ENCODE assay signal across 18 cellular contexts in the genomic region with DNA sequence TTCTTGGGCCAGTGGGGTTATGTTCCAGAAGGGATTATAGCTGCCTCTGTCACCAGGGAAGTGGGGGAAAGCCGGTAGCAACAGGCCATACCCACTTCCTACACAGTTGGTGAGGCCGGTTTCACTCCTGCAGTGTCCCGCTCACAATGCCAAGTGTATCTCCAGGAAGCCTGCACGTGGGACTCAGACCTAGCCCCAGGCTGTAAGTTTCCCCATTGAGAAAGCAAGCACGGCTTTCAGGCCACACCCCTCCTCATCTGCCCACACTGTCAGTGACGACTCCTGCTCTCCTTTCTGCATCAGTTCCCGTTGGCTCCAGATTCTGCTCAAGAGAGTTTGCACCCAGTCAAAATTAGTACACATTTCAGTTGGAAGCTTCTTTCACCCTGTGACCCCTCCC. TPM values are rescaled to one million over a fixed set of nuclear protein-coding genes. Genes with fewer than 3 reads are reported as not detected.
A peak's percentile ranks its signal among the peaks of the same experiment; 100 is the strongest.
DNase-seq lines count a peak whose midpoint lies in the region; ATAC-seq and TF ChIP-seq lines count a peak whose summit lies in the region.
"Had no signal": no experiment of that assay in that cellular context is flagged by ENCODE, and none has a peak within 500 bp of the region (broad histone marks: within the 10 kb centered on the region; RNA-seq: fewer than 3 reads in every experiment).

No MANE protein-coding gene starts in this region.

- TF ChIP-seq CTCF in WTC11 (IDR thresholded peaks at IDR 0.05) (no peak), testis (IDR thresholded peaks at IDR 0.05) (no peak)

- H3K9me3 ChIP-seq in effector memory CD4-positive, alpha-beta T cell (ENCODE audit: control insufficient read depth, low read length), result no peaks in the 10 kb centered on the region
- H3K9me3 ChIP-seq in testis, result no peaks in the 10 kb centered on the region

- intact Hi-C loops in testis (cut with DNase I; ENCODE audit: low total_unique reads), result no loop called here

- WGBS in testis, 2 donors, result 72 to 80% methylated on average over 7 of the region's 7 CpGs

- H3K36me3 Mint-ChIP-seq in WTC11, result no peaks in the 10 kb centered on the region
- no peaks in the 10 kb centered on the region for H3K36me3 Mint-ChIP-seq in stimulated activated memory B cell treated with anti-CD40 and anti-IgM and Interleukin-4, amounts not matched to agents 10 μg/mL and 1 μg/mL and 100 μg/mL, for 72 hours
- H3K36me3 Mint-ChIP-seq: CD4-positive, CD25-positive, alpha-beta regulatory T cell had no signal

- no peaks in the 10 kb centered on the region for H3K27me3 ChIP-seq in effector memory CD4-positive, alpha-beta T cell (replicated peaks; ENCODE audit: control insufficient read depth, insufficient read depth, low read length, poor library complexity, severe bottlenecking)
- no peaks in the 10 kb centered on the region for H3K27me3 ChIP-seq in testis

- no peak for TF ChIP-seq POLR2A in testis (IDR thresholded peaks at IDR 0.05)

- no peaks in the 10 kb centered on the region for H3K9me3 Mint-ChIP-seq in WTC11
- H3K9me3 Mint-ChIP-seq in stimulated activated memory B cell treated with anti-CD40 and anti-IgM and Interleukin-4, amounts not matched to agents 10 μg/mL and 1 μg/mL and 100 μg/mL, for 72 hours, result peaks cover 3% of the 10 kb centered on the region

- H3K4me3 Mint-ChIP-seq in WTC11, result no peak overlapping the region
- no peak overlapping the region for H3K4me3 Mint-ChIP-seq in stimulated activated memory B cell treated with anti-CD40 and anti-IgM and Interleukin-4, amounts not matched to agents 10 μg/mL and 1 μg/mL and 100 μg/mL, for 72 hours
- H3K4me3 Mint-ChIP-seq: activated CD8-positive, alpha-beta T cell treated with anti-CD3 and anti-CD28 coated beads, Interleukin-2, amount 10 ng/mL, durations not matched to agents 7 days and 5 days; CD4-positive, CD25-positive, alpha-beta regulatory T cell; neural crest cell; stimulated activated naive CD8-positive, alpha-beta T cell treated with anti-CD3 and anti-CD28 coated beads, Interleukin-15, Interleukin-2, amounts not matched to agents 100 ng/mL and 50 ng/mL, for 24 hours had no signal

- DNase-seq in WTC11 (ENCODE audit: low spot score) (no peak), UCSD-AML1 (lab: John Stamatoyannopoulos, UW; ENCODE audit: unreplicated experiment) (no peak), testis (no peak)
- DNase-seq in effector memory CD4-positive, alpha-beta T cell, result no peak
- DNase-seq: activated CD8-positive, alpha-beta T cell treated with anti-CD3 and anti-CD28 coated beads, Interleukin-2, amount 10 ng/mL, durations not matched to agents 7 days and 5 days; activated effector memory CD4-positive, alpha-beta T cell treated with Interleukin-2 at 50 U/mL for 16 hours; CD4-positive, CD25-positive, alpha-beta regulatory T cell; dermis blood vessel endothelial cell; NCI-H1930; NCI-H82; SHP77; T1000 had no signal

- CTCF ChIA-PET in WTC11 (lab: Charles Lee), result interaction anchor here (1.9 to 3.8 kb wide), 2 partner anchors 12 to 43 kb away, joined by 7 to 19 read pairs; no protein-coding TSS in a partner anchor

- POLR2A ChIA-PET in WTC11 (lab: Charles Lee), result no interaction called here

- H3K4me1 ChIP-seq in effector memory CD4-positive, alpha-beta T cell (ENCODE audit: control insufficient read depth, insufficient read depth, low read length, poor library complexity, severe bottlenecking), result no peaks in the 10 kb centered on the region
- no peaks in the 10 kb centered on the region for H3K4me1 ChIP-seq in testis

- H3K4me3 ChIP-seq in effector memory CD4-positive, alpha-beta T cell (ENCODE audit: insufficient read depth, low read depth, low read length, poor library complexity, severe bottlenecking), result no peak overlapping the region
- H3K4me3 ChIP-seq in testis, result no peak overlapping the region
- H3K4me3 ChIP-seq: K562 had no signal

- ATAC-seq in GM19035 (IDR thresholded peaks at IDR 0.05; ENCODE audit: unreplicated experiment) (peak; percentile 51), HG03432 (IDR thresholded peaks at IDR 0.05; ENCODE audit: unreplicated experiment) (peak; percentile 71), WTC11 (peak; percentile 73)
- peak; percentile 12 for ATAC-seq in stimulated activated memory B cell treated with anti-CD40 and anti-IgM and Interleukin-4, amounts not matched to agents 10 μg/mL and 1 μg/mL and 100 μg/mL, for 72 hours
- ATAC-seq: activated CD8-positive, alpha-beta T cell treated with anti-CD3 and anti-CD28 coated beads, Interleukin-2, amount 10 ng/mL, durations not matched to agents 7 days and 5 days; K562 had no signal

- no peaks in the 10 kb centered on the region for H3K27me3 Mint-ChIP-seq in WTC11 (ENCODE audit: low read depth)
- H3K27me3 Mint-ChIP-seq in stimulated activated memory B cell treated with anti-CD40 and anti-IgM and Interleukin-4, amounts not matched to agents 10 μg/mL and 1 μg/mL and 100 μg/mL, for 72 hours, result peaks cover 25% of the 10 kb centered on the region
- H3K27me3 Mint-ChIP-seq: stimulated activated naive CD8-positive, alpha-beta T cell treated with anti-CD3 and anti-CD28 coated beads, Interleukin-15, Interleukin-2, amounts not matched to agents 100 ng/mL and 50 ng/mL, for 24 hours had no signal

- H3K27ac Mint-ChIP-seq in WTC11, result no peak overlapping the region
- no peak overlapping the region for H3K27ac Mint-ChIP-seq in stimulated activated memory B cell treated with anti-CD40 and anti-IgM and Interleukin-4, amounts not matched to agents 10 μg/mL and 1 μg/mL and 100 μg/mL, for 72 hours
- H3K27ac Mint-ChIP-seq: activated CD8-positive, alpha-beta T cell treated with anti-CD3 and anti-CD28 coated beads, Interleukin-2, amount 10 ng/mL, durations not matched to agents 7 days and 5 days; stimulated activated naive CD8-positive, alpha-beta T cell treated with anti-CD3 and anti-CD28 coated beads, Interleukin-15, Interleukin-2, amounts not matched to agents 100 ng/mL and 50 ng/mL, for 24 hours had no signal

- no peaks in the 10 kb centered on the region for H3K36me3 ChIP-seq in effector memory CD4-positive, alpha-beta T cell (ENCODE audit: control insufficient read depth, insufficient read depth, low read length)
- no peaks in the 10 kb centered on the region for H3K36me3 ChIP-seq in testis (ENCODE audit: low read depth, missing control alignments)

- H3K27ac ChIP-seq in effector memory CD4-positive, alpha-beta T cell (ENCODE audit: insufficient read depth, low read length, poor library complexity, severe bottlenecking), result no peak overlapping the region
- no peak overlapping the region for H3K27ac ChIP-seq in testis

- peaks cover 8% of the 10 kb centered on the region; the same call in 1 of the 2 replicates for H3K4me1 Mint-ChIP-seq in WTC11
- no peaks in the 10 kb centered on the region for H3K4me1 Mint-ChIP-seq in stimulated activated memory B cell treated with anti-CD40 and anti-IgM and Interleukin-4, amounts not matched to agents 10 μg/mL and 1 μg/mL and 100 μg/mL, for 72 hours
- H3K4me1 Mint-ChIP-seq: CD4-positive, CD25-positive, alpha-beta regulatory T cell; neural crest cell had no signal

TF ChIP-seq in WTC11, 78 proteins besides CTCF, POLR2A, EP300 and RAD21:
- TF ChIP-seq SMAD3 (CRISPR knock-in tag; IDR thresholded peaks at IDR 0.05; ENCODE audit: borderline replicate concordance), result no peak
- TF ChIP-seq, protein P1, sequence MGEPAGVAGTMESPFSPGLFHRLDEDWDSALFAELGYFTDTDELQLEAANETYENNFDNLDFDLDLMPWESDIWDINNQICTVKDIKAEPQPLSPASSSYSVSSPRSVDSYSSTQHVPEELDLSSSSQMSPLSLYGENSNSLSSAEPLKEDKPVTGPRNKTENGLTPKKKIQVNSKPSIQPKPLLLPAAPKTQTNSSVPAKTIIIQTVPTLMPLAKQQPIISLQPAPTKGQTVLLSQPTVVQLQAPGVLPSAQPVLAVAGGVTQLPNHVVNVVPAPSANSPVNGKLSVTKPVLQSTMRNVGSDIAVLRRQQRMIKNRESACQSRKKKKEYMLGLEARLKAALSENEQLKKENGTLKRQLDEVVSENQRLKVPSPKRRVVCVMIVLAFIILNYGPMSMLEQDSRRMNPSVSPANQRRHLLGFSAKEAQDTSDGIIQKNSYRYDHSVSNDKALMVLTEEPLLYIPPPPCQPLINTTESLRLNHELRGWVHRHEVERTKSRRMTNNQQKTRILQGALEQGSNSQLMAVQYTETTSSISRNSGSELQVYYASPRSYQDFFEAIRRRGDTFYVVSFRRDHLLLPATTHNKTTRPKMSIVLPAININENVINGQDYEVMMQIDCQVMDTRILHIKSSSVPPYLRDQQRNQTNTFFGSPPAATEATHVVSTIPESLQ (CRISPR knock-in tag; IDR thresholded peaks at IDR 0.05), result no peak
- no peak for TF ChIP-seq GTF2I (CRISPR knock-in tag; conservative IDR thresholded peaks at IDR 0.05)
- TF ChIP-seq ZNF423 (CRISPR knock-in tag; IDR thresholded peaks at IDR 0.05), result no peak
- TF ChIP-seq, protein P2, sequence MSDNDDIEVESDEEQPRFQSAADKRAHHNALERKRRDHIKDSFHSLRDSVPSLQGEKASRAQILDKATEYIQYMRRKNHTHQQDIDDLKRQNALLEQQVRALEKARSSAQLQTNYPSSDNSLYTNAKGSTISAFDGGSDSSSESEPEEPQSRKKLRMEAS (CRISPR knock-in tag; IDR thresholded peaks at IDR 0.05), result no peak

RNA-seq across cellular contexts. Expression of a gene that starts 51.6 kb away (rescaled TPM):
- total RNA-seq in WTC11 (2021), result 31.5 to 33.4 TPM (median 33.1 TPM) in 3 replicates
- 10 to 100 TPM; 21.7 to 25.4 TPM for total RNA-seq in testis
- 9.3 TPM for polyA plus RNA-seq in testis (ENCODE audit: insufficient read depth, low read depth, low replicate concordance)

Comparison
In these comparisons a context has a peak if more than half of its experiments do, and no peak if none do; other contexts are left out.
1. ATAC-seq: peak in every context shown above with its lines; median percentile 73 in WTC11; 71 in HG03432; 51 in GM19035; 12 in stimulated activated memory B cell treated with anti-CD40 and anti-IgM and Interleukin-4, amounts not matched to agents 10 μg/mL and 1 μg/mL and 100 μg/mL, for 72 hours.